In genomic region chr10:32938554-32939061, GRCh38 we compare ENCODE assay signal across 8 cellular contexts. TPM values are rescaled to one million over a fixed set of nuclear protein-coding genes. Genes with fewer than 3 reads are reported as not detected.
A peak's percentile ranks its signal among the peaks of the same experiment; 100 is the strongest.
DNase-seq lines count a peak whose midpoint lies in the region; ATAC-seq and TF ChIP-seq lines count a peak whose summit lies in the region.
"Had no signal": no experiment of that assay in that cellular context is flagged by ENCODE, and none has a peak within 500 bp of the region (broad histone marks: within the 10 kb centered on the region; RNA-seq: fewer than 3 reads in every experiment).

No MANE protein-coding gene starts in this region.

- POLR2A ChIA-PET in WTC11 (lab: Charles Lee), result interaction anchor here (0.9 kb wide), 1 partner anchor 13 kb away, joined by 3 read pairs; no protein-coding TSS in a partner anchor

- H3K27me3 ChIP-seq in right atrium auricular region, result no peaks in the 10 kb centered on the region
- no peaks in the 10 kb centered on the region for H3K27me3 ChIP-seq in gastrocnemius medialis

- H3K27ac ChIP-seq in right atrium auricular region, result peak overlapping the region; percentile 78 to 81
- peak overlapping the region; percentile 66 to 82 (median 72) for H3K27ac ChIP-seq in gastrocnemius medialis
- H3K27ac ChIP-seq: KMS-11 had no signal

- DNase-seq in HuH-7 (ENCODE audit: low spot score) (peak; percentile 43), WTC11 (ENCODE audit: low spot score) (no peak), right atrium auricular region (ENCODE audit: low spot score) (peak; percentile 60), gastrocnemius medialis (peak in 1 of 2 donors; percentile 49)

- H3K9me3 ChIP-seq in right atrium auricular region (no peaks in the 10 kb centered on the region), gastrocnemius medialis (no peaks in the 10 kb centered on the region)

- intact Hi-C loops in gastrocnemius medialis (cut with DNase I; ENCODE audit: low total_unique reads), result loop anchor here (5.0 kb wide), 1 partner anchor 69 kb away; no protein-coding TSS in a partner anchor

- TF ChIP-seq POLR2A in gastrocnemius medialis (IDR thresholded peaks at IDR 0.05), result no peak

- H3K4me1 Mint-ChIP-seq in WTC11, result peaks cover 56% of the 10 kb centered on the region

- no peaks in the 10 kb centered on the region for H3K9me3 Mint-ChIP-seq in WTC11

- CTCF ChIA-PET in WTC11 (lab: Charles Lee), result interaction anchor here (1.2 to 1.3 kb wide), 2 partner anchors 12 to 70 kb away, joined by 3 to 5 read pairs; no protein-coding TSS in a partner anchor

- peaks cover 15% of the 10 kb centered on the region for H3K36me3 ChIP-seq in right atrium auricular region
- H3K36me3 ChIP-seq in gastrocnemius medialis, result peaks cover 0 to 19% of the 10 kb centered on the region in 2 donors

- H3K4me1 ChIP-seq in right atrium auricular region (peaks cover 0 to 68% of the 10 kb centered on the region in 2 donors), gastrocnemius medialis (peaks cover 58 to 59% of the 10 kb centered on the region in 2 donors)

- in situ Hi-C loops in gastrocnemius medialis (cut with MboI; ENCODE audit: low sequenced_read_pairs in 4 of 4), result no loop called here

- peak overlapping the region in 1 of 2 donors; percentile 6 for H3K4me3 ChIP-seq in right atrium auricular region
- peak overlapping the region; percentile 22 to 42 (median 32) for H3K4me3 ChIP-seq in gastrocnemius medialis

- H3K36me3 Mint-ChIP-seq in WTC11, result peaks cover 11% of the 10 kb centered on the region

- no peaks in the 10 kb centered on the region for H3K27me3 Mint-ChIP-seq in WTC11 (ENCODE audit: low read depth)

- no peak for TF ChIP-seq CTCF in WTC11 (IDR thresholded peaks at IDR 0.05)
- TF ChIP-seq CTCF in right atrium auricular region (IDR thresholded peaks at IDR 0.05), result no peak
- TF ChIP-seq CTCF in gastrocnemius medialis (IDR thresholded peaks at IDR 0.05 in 4 of 5, conservative IDR thresholded peaks at IDR 0.05 in 1 of 5), result no peak

- ATAC-seq in WTC11 (peak; percentile 73), gastrocnemius medialis (peak; percentile 48 to 75), HG03342 (IDR thresholded peaks at IDR 0.05; ENCODE audit: unreplicated experiment) (no peak), HG03565 (IDR thresholded peaks at IDR 0.05; ENCODE audit: unreplicated experiment) (no peak), GM18517 (IDR thresholded peaks at IDR 0.05; ENCODE audit: unreplicated experiment) (no peak)

- no peak overlapping the region for H3K4me3 Mint-ChIP-seq in WTC11

- peak overlapping the region; percentile 77 for H3K27ac Mint-ChIP-seq in WTC11

TF ChIP-seq in WTC11, 78 proteins besides CTCF, POLR2A, EP300 and RAD21:
- TF ChIP-seq ETV6 (CRISPR knock-in tag; IDR thresholded peaks at IDR 0.05) (0 out of 2 replicates have a peak, but pooled peaks have one; percentile 20), ATF3 (CRISPR knock-in tag; conservative IDR thresholded peaks at IDR 0.05) (no peak)

RNA-seq across cellular contexts. Expression of gene ITGB1, which starts 19.4 kb away (rescaled TPM):
- total RNA-seq in WTC11 (2021) (317 to 344 TPM (median 321 TPM) in 3 replicates), right atrium auricular region (1,000 to 10,000 TPM in 1 of 2 donors, 100 to 1,000 TPM in 1; 454 to 1,054 TPM), gastrocnemius medialis (100 to 1,000 TPM; 242 to 379 (median 368) TPM)

Comparison
In these comparisons a context has a peak if more than half of its experiments do, and no peak if none do; other contexts are left out.
1. ATAC-seq: peak in WTC11 (single experiment) and gastrocnemius medialis (2 of 2); none in HG03342 (single experiment), HG03565 (single experiment) and GM18517 (single experiment).